ENCODE assay signal across 8 cellular contexts in genomic region chr1:112957133-112957812, GRCh38. TPM values are rescaled to one million over a fixed set of nuclear protein-coding genes. Genes with fewer than 3 reads are reported as not detected.
DNase-seq lines count a peak whose midpoint lies in the region; ATAC-seq and TF ChIP-seq lines count a peak whose summit lies in the region.

No MANE protein-coding gene starts in this region.

- H3K36me3 ChIP-seq in OCI-LY1 (ENCODE audit: insufficient read depth, low read length) (peaks cover 25% of the 10 kb centered on the region), upper lobe of right lung (no peaks in the 10 kb centered on the region)

- H3K27ac ChIP-seq in C4-2B, result peak overlapping the region; percentile 87; the same call in 1 of the 2 replicates
- H3K27ac ChIP-seq in OCI-LY1 (ENCODE audit: low read depth, low read length, poor library complexity, severe bottlenecking), result peak overlapping the region; percentile 87
- H3K27ac ChIP-seq in foreskin keratinocyte, result peak overlapping the region; percentile 82
- H3K27ac ChIP-seq in upper lobe of right lung, result peak overlapping the region; percentile 76

- H4K20me1 ChIP-seq in OCI-LY1 (ENCODE audit: insufficient read depth, low read length), result no peaks in the 10 kb centered on the region

- no peaks in the 10 kb centered on the region for H3F3A ChIP-seq in OCI-LY1 (ENCODE audit: insufficient read depth, low read length)

- H2AFZ ChIP-seq in OCI-LY1 (ENCODE audit: low read length), result no peak overlapping the region

- H3K4me1 ChIP-seq in OCI-LY1 (ENCODE audit: insufficient read depth, low read length, severe bottlenecking) (peaks cover 54% of the 10 kb centered on the region), foreskin keratinocyte (peaks cover 13% of the 10 kb centered on the region), upper lobe of right lung (peaks cover 19% of the 10 kb centered on the region)

- peaks cover 48% of the 10 kb centered on the region for H3K79me2 ChIP-seq in OCI-LY1 (ENCODE audit: insufficient read depth, low read length)

- peak overlapping the region; percentile 95 for H3K4me3 ChIP-seq in OCI-LY1 (ENCODE audit: low read depth, low read length, poor library complexity, severe bottlenecking)
- peak overlapping the region; percentile 72 for H3K4me3 ChIP-seq in upper lobe of right lung

- H3K9ac ChIP-seq in OCI-LY1 (ENCODE audit: low read length), result peak overlapping the region; percentile 98

- DNase-seq in activated T-cell treated with anti-CD3 and anti-CD28 coated beads, Interleukin-2, amount 50 U/mL, for 48 hours, result peak; percentile 57 to 63
- DNase-seq in foreskin keratinocyte (peak; percentile 80 to 90), occipital lobe (lab: John Stamatoyannopoulos, UW) (peak; percentile 8), upper lobe of right lung (no peak)

- H3K9me2 ChIP-seq in OCI-LY1 (ENCODE audit: low read depth, low read length), result no peaks in the 10 kb centered on the region

- ATAC-seq in HG03432 (IDR thresholded peaks at IDR 0.05; ENCODE audit: unreplicated experiment) (peak; percentile 50), foreskin keratinocyte (peak; percentile 75), upper lobe of right lung (peak; percentile 8)

- peak; percentile 31 for TF ChIP-seq POLR2A in GM19099 (IDR thresholded peaks at IDR 0.05; ENCODE audit: extremely low read depth, insufficient read length, low read depth)

- TF ChIP-seq CTCF in C4-2B (conservative IDR thresholded peaks at IDR 0.05) (no peak), OCI-LY1 (IDR thresholded peaks at IDR 0.05; ENCODE audit: low read length) (no peak), foreskin keratinocyte (conservative IDR thresholded peaks at IDR 0.05) (no peak), upper lobe of right lung (IDR thresholded peaks at IDR 0.05) (no peak)

- peak overlapping the region; percentile 92 for H3K4me2 ChIP-seq in OCI-LY1 (ENCODE audit: low read length)

- intact Hi-C loops in upper lobe of right lung (cut with DNase I), result no loop called here

- H3K9me3 ChIP-seq in OCI-LY1 (ENCODE audit: low read length) (no peaks in the 10 kb centered on the region), upper lobe of right lung (no peaks in the 10 kb centered on the region)

- no peaks in the 10 kb centered on the region for H3K27me3 ChIP-seq in OCI-LY1 (ENCODE audit: insufficient read depth, low read length)
- no peaks in the 10 kb centered on the region for H3K27me3 ChIP-seq in foreskin keratinocyte
- H3K27me3 ChIP-seq in upper lobe of right lung, result no peaks in the 10 kb centered on the region

RNA-seq across cellular contexts. Expression of gene SLC16A1, which starts 1.3 kb away (rescaled TPM):
- 98.8 and 99.6 TPM in 2 replicates for total RNA-seq in foreskin keratinocyte
- polyA plus RNA-seq in foreskin keratinocyte, result 32.4 and 36.5 TPM in 2 replicates
- 82.2 TPM for total RNA-seq in occipital lobe
- 8.6 TPM for total RNA-seq in upper lobe of right lung

Comparison
In these comparisons a context has a peak if more than half of its experiments do, and no peak if none do; other contexts are left out.
1. ATAC-seq: peak in every context shown above with its lines; median percentile 75 in foreskin keratinocyte; 50 in HG03432; 8 in upper lobe of right lung.